23 cellular contexts compared by ENCODE assay signal in the genomic region with DNA sequence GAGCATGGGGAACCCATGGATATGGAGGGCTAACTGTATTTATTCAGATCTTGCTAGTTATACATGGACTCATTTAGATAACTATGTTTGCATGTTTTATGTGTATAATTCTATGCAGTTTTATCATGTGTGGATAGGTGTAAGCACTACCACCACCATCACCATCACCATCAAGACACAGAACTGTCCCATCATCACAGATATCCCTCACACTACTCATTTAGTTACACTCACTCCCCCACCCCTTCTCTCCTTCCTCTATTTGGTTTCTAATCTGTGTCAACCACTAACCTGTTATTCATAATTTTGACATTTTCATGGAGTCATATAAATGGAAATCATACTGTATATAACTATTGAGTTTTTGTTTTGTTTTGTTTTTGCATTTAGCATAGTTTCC. TPM values are rescaled to one million over a fixed set of nuclear protein-coding genes. Genes with fewer than 3 reads are reported as not detected.
DNase-seq lines count a peak whose midpoint lies in the region; ATAC-seq lines count a peak whose summit lies in the region.
"Had no signal": no experiment of that assay in that cellular context is flagged by ENCODE, and none has a peak within 500 bp of the region (broad histone marks: within the 10 kb centered on the region; RNA-seq: fewer than 3 reads in every experiment).

No MANE protein-coding gene starts in this region.

- H3K27me3 Mint-ChIP-seq in activated T-cell treated with anti-CD3 and anti-CD28 coated beads, Interleukin-2, amount 50 U/mL, for 4 hours (ENCODE audit: low read depth): no peaks in the 10 kb centered on the region
- no peaks in the 10 kb centered on the region for H3K27me3 Mint-ChIP-seq in activated naive CD8-positive, alpha-beta T cell treated with anti-CD3 and anti-CD28 coated beads for 36 hours

- no peaks in the 10 kb centered on the region for H3K9me3 Mint-ChIP-seq in activated T-cell treated with anti-CD3 and anti-CD28 coated beads, Interleukin-2, amount 50 U/mL, for 4 hours
- H3K9me3 Mint-ChIP-seq in activated naive CD8-positive, alpha-beta T cell treated with anti-CD3 and anti-CD28 coated beads for 36 hours: no peaks in the 10 kb centered on the region
- no peaks in the 10 kb centered on the region for H3K9me3 Mint-ChIP-seq in stimulated activated effector memory CD8-positive, alpha-beta T cell treated with anti-CD3 and anti-CD28 coated beads, Interleukin-12 subunit alpha, Interleukin-12 subunit beta, amount 100 ng/mL, for 72 hours

- peak; percentile 75 to 78 for ATAC-seq in activated T-cell treated with anti-CD3 and anti-CD28 coated beads, Interleukin-2, amount 50 U/mL, for 4 hours
- ATAC-seq in GM18868 (IDR thresholded peaks at IDR 0.05; ENCODE audit: unreplicated experiment): peak; percentile 53
- ATAC-seq in stimulated activated effector memory CD8-positive, alpha-beta T cell treated with anti-CD3 and anti-CD28 coated beads, Interleukin-12 subunit alpha, Interleukin-12 subunit beta, amount 100 ng/mL, for 72 hours: peak; percentile 88
- no peak for ATAC-seq in HG03432 (IDR thresholded peaks at IDR 0.05; ENCODE audit: unreplicated experiment)
- no peak for ATAC-seq in HG02763 (IDR thresholded peaks at IDR 0.05; ENCODE audit: unreplicated experiment)
- ATAC-seq: esophagus mucosa, foreskin keratinocyte, heart right ventricle, left cardiac atrium had no signal

- H3K27ac Mint-ChIP-seq in activated naive CD8-positive, alpha-beta T cell treated with anti-CD3 and anti-CD28 coated beads for 36 hours: peak overlapping the region; percentile 72
- H3K27ac Mint-ChIP-seq in stimulated activated effector memory CD8-positive, alpha-beta T cell treated with anti-CD3 and anti-CD28 coated beads, Interleukin-12 subunit alpha, Interleukin-12 subunit beta, amount 100 ng/mL, for 72 hours: no peak overlapping the region

- peaks cover 57% of the 10 kb centered on the region for H3K4me1 Mint-ChIP-seq in activated T-cell treated with anti-CD3 and anti-CD28 coated beads, Interleukin-2, amount 50 U/mL, for 4 hours (ENCODE audit: low read depth)
- peaks cover 43% of the 10 kb centered on the region for H3K4me1 Mint-ChIP-seq in activated naive CD8-positive, alpha-beta T cell treated with anti-CD3 and anti-CD28 coated beads for 36 hours
- peaks cover 46% of the 10 kb centered on the region for H3K4me1 Mint-ChIP-seq in stimulated activated effector memory CD8-positive, alpha-beta T cell treated with anti-CD3 and anti-CD28 coated beads, Interleukin-12 subunit alpha, Interleukin-12 subunit beta, amount 100 ng/mL, for 72 hours

- H3K4me3 Mint-ChIP-seq in activated T-cell treated with anti-CD3 and anti-CD28 coated beads, Interleukin-2, amount 50 U/mL, for 4 hours: no peak overlapping the region
- no peak overlapping the region for H3K4me3 Mint-ChIP-seq in activated naive CD8-positive, alpha-beta T cell treated with anti-CD3 and anti-CD28 coated beads for 36 hours
- H3K4me3 Mint-ChIP-seq in stimulated activated effector memory CD8-positive, alpha-beta T cell treated with anti-CD3 and anti-CD28 coated beads, Interleukin-12 subunit alpha, Interleukin-12 subunit beta, amount 100 ng/mL, for 72 hours: no peak overlapping the region

- H3K36me3 Mint-ChIP-seq in activated T-cell treated with anti-CD3 and anti-CD28 coated beads, Interleukin-2, amount 50 U/mL, for 4 hours (ENCODE audit: insufficient read depth): peaks cover 6% of the 10 kb centered on the region
- peaks cover 20% of the 10 kb centered on the region for H3K36me3 Mint-ChIP-seq in activated naive CD8-positive, alpha-beta T cell treated with anti-CD3 and anti-CD28 coated beads for 36 hours
- H3K36me3 Mint-ChIP-seq in stimulated activated effector memory CD8-positive, alpha-beta T cell treated with anti-CD3 and anti-CD28 coated beads, Interleukin-12 subunit alpha, Interleukin-12 subunit beta, amount 100 ng/mL, for 72 hours: peaks cover 11% of the 10 kb centered on the region

- no peak for DNase-seq in activated T-cell treated with anti-CD3 and anti-CD28 coated beads, Interleukin-2, amount 50 U/mL, for 4 hours
- no peak for DNase-seq in activated T-cell treated with anti-CD3 and anti-CD28 coated beads, Interleukin-2, amount 50 U/mL, for 1 hour
- DNase-seq in activated naive CD8-positive, alpha-beta T cell treated with anti-CD3 and anti-CD28 coated beads for 36 hours: no peak
- no peak for DNase-seq in stimulated activated effector memory CD8-positive, alpha-beta T cell treated with anti-CD3 and anti-CD28 coated beads, Interleukin-12 subunit alpha, Interleukin-12 subunit beta, amount 100 ng/mL, for 72 hours (ENCODE audit: low spot score in 2 of 2)
- no peak for DNase-seq in NCI-H2029 treated with DMSO at 0.1 percent for 48 hours (lab: John Stamatoyannopoulos, UW)
- DNase-seq: ACHN; activated CD8-positive, alpha-beta memory T cell treated with anti-CD3 and anti-CD28 coated beads for 24 hours; amygdala; Calu3; colonic mucosa; foreskin keratinocyte; heart right ventricle; left cardiac atrium; mesenchymal stem cell; NCI-H1417; NCI-H2081 treated with DMSO at 0.1 percent for 48 hours; NCI-H446; T-helper 9 cell; WERI-Rb-1 had no signal

RNA-seq across cellular contexts. Expression of a gene that starts 43.7 kb away (rescaled TPM):
- total RNA-seq in activated T-cell treated with anti-CD3 and anti-CD28 coated beads, Interleukin-2, amount 50 U/mL, for 4 hours: 10 to 100 TPM; 73.2 to 81.4 (median 79.5) TPM
- 100 to 1,000 TPM; 109 to 112 TPM for total RNA-seq in activated naive CD8-positive, alpha-beta T cell treated with anti-CD3 and anti-CD28 coated beads for 36 hours

Comparison
In these comparisons a context has a peak if more than half of its experiments do, and no peak if none do; other contexts are left out.
1. ATAC-seq: peak in activated T-cell treated with anti-CD3 and anti-CD28 coated beads, Interleukin-2, amount 50 U/mL, for 4 hours (2 of 2), GM18868 (single experiment) and stimulated activated effector memory CD8-positive, alpha-beta T cell treated with anti-CD3 and anti-CD28 coated beads, Interleukin-12 subunit alpha, Interleukin-12 subunit beta, amount 100 ng/mL, for 72 hours (single experiment); none in HG03432 (single experiment) and HG02763 (single experiment).